8 cellular contexts compared by ENCODE assay signal in genomic region chr3:80688814-80689213, GRCh38.
DNase-seq lines count a peak whose midpoint lies in the region; ATAC-seq, FAIRE-seq and TF ChIP-seq lines count a peak whose summit lies in the region.

No MANE protein-coding gene starts in this region.

- H3K9me1 ChIP-seq in endothelial cell of umbilical vein (replicated peaks; ENCODE audit: control insufficient read depth, extremely low read depth, insufficient read depth, low read length): no peaks in the 10 kb centered on the region

- CTCF ChIA-PET in endothelial cell of umbilical vein (lab: Charles Lee) (interaction anchor here (0.8 to 5.2 kb wide), 6 partner anchors 19 to 1168 kb away, joined by 3 to 80 read pairs (median 6); no protein-coding TSS in a partner anchor), HEK293T (lab: Yijun Ruan, JAX) (interaction anchor here (0.6 kb wide), 1 partner anchor 1177 kb away, joined by 3 read pairs; no protein-coding TSS in a partner anchor)

- intact Hi-C loops in endothelial cell of umbilical vein (cut with micrococcal nuclease): loop anchor here (1.0 kb wide), 1 partner anchor 1168 kb away; no protein-coding TSS in a partner anchor

- no peaks in the 10 kb centered on the region for H3K79me2 ChIP-seq in endothelial cell of umbilical vein (ENCODE audit: control insufficient read depth, insufficient read depth, low read length)

- dilution Hi-C loops in endothelial cell of umbilical vein (cut with MboI; ENCODE audit: extremely low pct_ligation_motif_present, low sequenced_read_pairs): no loop called here

- DNase-seq in NCI-H1092 treated with DMSO at 0.1 percent for 48 hours (lab: John Stamatoyannopoulos, UW) (peak; percentile 5), NCI-H1092 (lab: John Stamatoyannopoulos, UW) (no peak), NCI-H82 treated with DMSO at 0.1 percent for 48 hours (lab: John Stamatoyannopoulos, UW; ENCODE audit: unreplicated experiment) (peak; percentile 9), endothelial cell of umbilical vein (ENCODE audit: low read depth, low spot score) (peak; percentile 65), renal cortical epithelial cell (ENCODE audit: low read depth) (peak; percentile 16), HEK293T (ENCODE audit: extremely low spot score) (no peak), ureter (ENCODE audit: low spot score) (no peak)

- no peak overlapping the region for H3K27ac ChIP-seq in endothelial cell of umbilical vein (ENCODE audit: insufficient read depth, low read depth, low read length)

- no peaks in the 10 kb centered on the region for H3K9me3 ChIP-seq in endothelial cell of umbilical vein (replicated peaks; ENCODE audit: control insufficient read depth, insufficient read depth, low read length)

- H3K36me3 ChIP-seq in endothelial cell of umbilical vein (ENCODE audit: control insufficient read depth in 2 of 2, extremely low read depth in 1 of 2, insufficient read depth in 2 of 2, low read length in 2 of 2): no peaks in the 10 kb centered on the region

- H3K9ac ChIP-seq in endothelial cell of umbilical vein (replicated peaks; ENCODE audit: extremely low read depth, insufficient read depth, low read length): peak overlapping the region; percentile 23

- ATAC-seq in GM18520 (IDR thresholded peaks at IDR 0.05; ENCODE audit: unreplicated experiment): no peak

- BruUV-seq in endothelial cell of umbilical vein (replicated peaks; lab: Mats Ljungman, UMichigan): no TSS peak

- H4K20me1 ChIP-seq in endothelial cell of umbilical vein (replicated peaks; ENCODE audit: control insufficient read depth, extremely low read depth, insufficient read depth, low read length): no peaks in the 10 kb centered on the region

- H2AFZ ChIP-seq in endothelial cell of umbilical vein (ENCODE audit: low read depth, low read length): no peak overlapping the region

- no peak overlapping the region for H3K4me3 ChIP-seq in endothelial cell of umbilical vein (replicated peaks in 1 of 3; ENCODE audit: insufficient read depth in 1 of 3, low read depth in 1 of 3, low read length in 3 of 3)

- no peaks in the 10 kb centered on the region for H3K27me3 ChIP-seq in endothelial cell of umbilical vein (ENCODE audit: control insufficient read depth in 2 of 2, insufficient read depth in 2 of 2, low read length in 2 of 2)

- POLR2A ChIA-PET in endothelial cell of umbilical vein (lab: Charles Lee) (no interaction called here), HEK293T (lab: Yijun Ruan, JAX) (no interaction called here)

- no peak for TF ChIP-seq POLR2A in endothelial cell of umbilical vein (IDR thresholded peaks at IDR 0.05; ENCODE audit: low read depth, low read length)

- no peaks in the 10 kb centered on the region for H3K4me1 ChIP-seq in endothelial cell of umbilical vein (ENCODE audit: control insufficient read depth, extremely low read depth, insufficient read depth, low read length)

- peak; percentile 8 to 30 for TF ChIP-seq CTCF in endothelial cell of umbilical vein (IDR thresholded peaks at IDR 0.05; ENCODE audit: extremely low read depth in 1 of 2, insufficient read depth in 1 of 2, low read depth in 1 of 2, low read length in 2 of 2)

- no peak for FAIRE-seq in endothelial cell of umbilical vein (lab: Jason Lieb, UNC)

- H3K4me2 ChIP-seq in endothelial cell of umbilical vein (ENCODE audit: insufficient read depth, low read length): no peak overlapping the region

TF ChIP-seq in endothelial cell of umbilical vein, 7 proteins besides CTCF, POLR2A, EP300 and RAD21:
- TF ChIP-seq EZH2 (IDR thresholded peaks at IDR 0.05; ENCODE audit: borderline replicate concordance, low read depth, low read length, severe bottlenecking): no peak
- no peak for TF ChIP-seq GATA2 (IDR thresholded peaks at IDR 0.05; ENCODE audit: insufficient read depth, insufficient read length, low read depth, low read length)
- no peak for TF ChIP-seq MYC (IDR thresholded peaks at IDR 0.05; ENCODE audit: low read depth, low read length)
- TF ChIP-seq POLR2AphosphoS5 (IDR thresholded peaks at IDR 0.05; ENCODE audit: insufficient read depth, low read depth, low read length): no peak
- no peak for TF ChIP-seq MAX (IDR thresholded peaks at IDR 0.05; ENCODE audit: insufficient read depth, insufficient read length)
- TF ChIP-seq FOS (IDR thresholded peaks at IDR 0.05; ENCODE audit: borderline replicate concordance, insufficient read depth, low read length): no peak
- TF ChIP-seq JUN (IDR thresholded peaks at IDR 0.05; ENCODE audit: borderline replicate concordance, insufficient read depth, insufficient read length, low read depth): no peak

TF ChIP-seq in HEK293T, 16 proteins besides CTCF, POLR2A, EP300 and RAD21:
- TF ChIP-seq ELF4 (IDR thresholded peaks at IDR 0.05) (no peak), HDGF (IDR thresholded peaks at IDR 0.05; ENCODE audit: borderline replicate concordance) (no peak), ZNF384 (IDR thresholded peaks at IDR 0.05) (no peak), SP1 (IDR thresholded peaks at IDR 0.05) (no peak), L3MBTL2 (conservative IDR thresholded peaks at IDR 0.05) (no peak), TARDBP (IDR thresholded peaks at IDR 0.05) (no peak), NFRKB (IDR thresholded peaks at IDR 0.05) (no peak), FOXA1 (IDR thresholded peaks at IDR 0.05) (no peak), FOXM1 (IDR thresholded peaks at IDR 0.05; ENCODE audit: borderline replicate concordance) (no peak), ARNT (IDR thresholded peaks at IDR 0.05) (no peak), BHLHE40 (IDR thresholded peaks at IDR 0.05; ENCODE audit: borderline replicate concordance) (no peak), PKNOX1 (IDR thresholded peaks at IDR 0.05) (no peak), SUZ12 (IDR thresholded peaks at IDR 0.05) (no peak), LEF1 (IDR thresholded peaks at IDR 0.05; ENCODE audit: borderline replicate concordance) (no peak), CTBP1 (IDR thresholded peaks at IDR 0.05; ENCODE audit: borderline replicate concordance) (no peak), FOXK2 (IDR thresholded peaks at IDR 0.05) (no peak)

Comparison
In these comparisons a context has a peak if more than half of its experiments do, and no peak if none do; other contexts are left out.
1. DNase-seq: peak in NCI-H1092 treated with DMSO at 0.1 percent for 48 hours (single experiment), NCI-H82 treated with DMSO at 0.1 percent for 48 hours (single experiment), endothelial cell of umbilical vein (single experiment) and renal cortical epithelial cell (single experiment); none in NCI-H1092 (single experiment), HEK293T (single experiment) and ureter (single experiment).